In the genomic region with DNA sequence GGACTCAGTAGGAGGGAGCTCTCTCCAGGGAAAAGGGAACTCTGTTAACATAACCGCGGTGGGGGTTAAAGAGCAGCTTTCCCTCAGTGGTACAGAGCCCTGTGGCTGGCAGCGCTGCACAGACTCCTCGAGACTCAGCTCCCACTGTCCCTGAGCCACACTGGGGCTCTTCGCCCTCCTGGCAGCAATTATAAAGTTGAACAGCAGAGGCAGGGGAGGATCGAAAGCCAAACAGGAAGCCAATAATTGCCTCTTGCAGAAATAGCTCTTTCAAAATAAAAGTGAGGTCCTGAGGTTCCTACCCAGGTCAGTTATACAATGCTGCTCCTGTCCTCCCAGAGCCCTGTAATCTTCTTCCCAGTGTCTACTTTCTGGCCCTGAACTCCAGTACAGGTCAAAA, we compare ENCODE assay signal across 13 cellular contexts.
A peak's percentile ranks its signal among the peaks of the same experiment; 100 is the strongest.
DNase-seq lines count a peak whose midpoint lies in the region; ATAC-seq and TF ChIP-seq lines count a peak whose summit lies in the region.
"Had no signal": no experiment of that assay in that cellular context is flagged by ENCODE, and none has a peak within 500 bp of the region (broad histone marks: within the 10 kb centered on the region; RNA-seq: fewer than 3 reads in every experiment).

No MANE protein-coding gene starts in this region.

- no peaks in the 10 kb centered on the region for H4K20me1 ChIP-seq in Loucy (ENCODE audit: insufficient read depth, low read length, poor library complexity, severe bottlenecking)

- peak; percentile 52 for TF ChIP-seq CTCF in Loucy (conservative IDR thresholded peaks at IDR 0.05; ENCODE audit: low read length)

- H3K36me3 ChIP-seq in Loucy (ENCODE audit: insufficient read depth, low read length): no peaks in the 10 kb centered on the region
- H3K36me3 ChIP-seq: pancreas, SJSA1 had no signal

- H3K9ac ChIP-seq in Loucy (ENCODE audit: low read depth, low read length, poor library complexity, severe bottlenecking): no peak overlapping the region

- H3K79me2 ChIP-seq in Loucy (ENCODE audit: insufficient read depth, low read length): no peaks in the 10 kb centered on the region

- no peaks in the 10 kb centered on the region for H3K36me3 Mint-ChIP-seq in activated naive CD4-positive, alpha-beta T cell treated with anti-CD3 and anti-CD28 coated beads, Interleukin-2, amount 10 ng/mL, durations not matched to agents 7 days and 5 days

- H3K4me3 Mint-ChIP-seq in activated naive CD4-positive, alpha-beta T cell treated with anti-CD3 and anti-CD28 coated beads, Interleukin-2, amount 10 ng/mL, durations not matched to agents 7 days and 5 days: no peak overlapping the region
- H3K4me3 Mint-ChIP-seq: activated T-cell treated with anti-CD3 and anti-CD28 coated beads, Interleukin-2, amount 50 U/mL, for 24 hours; B cell; dendritic cell treated with granulocyte-macrophage colony-stimulating factor and Interleukin-4, amounts not matched to agents 40 ng/mL and 50 ng/mL, for 4 days had no signal

- no peaks in the 10 kb centered on the region for H3K9me3 Mint-ChIP-seq in activated naive CD4-positive, alpha-beta T cell treated with anti-CD3 and anti-CD28 coated beads, Interleukin-2, amount 10 ng/mL, durations not matched to agents 7 days and 5 days
- H3K9me3 Mint-ChIP-seq: activated T-cell treated with anti-CD3 and anti-CD28 coated beads, Interleukin-2, amount 50 U/mL, for 24 hours; dendritic cell treated with granulocyte-macrophage colony-stimulating factor and Interleukin-4, amounts not matched to agents 40 ng/mL and 50 ng/mL, for 4 days had no signal

- no peaks in the 10 kb centered on the region for H3K9me2 ChIP-seq in Loucy (replicated peaks; ENCODE audit: low read depth, low read length)

- CTCF ChIA-PET in activated naive CD4-positive, alpha-beta T cell treated with anti-CD3 and anti-CD28 coated beads, Interleukin-2, amount 10 ng/mL, durations not matched to agents 7 days and 5 days (lab: Charles Lee): no interaction called here

- peak overlapping the region; percentile 52 for H3K4me2 ChIP-seq in Loucy (ENCODE audit: low read depth, low read length, poor library complexity, severe bottlenecking)

- ATAC-seq in GM21737 (IDR thresholded peaks at IDR 0.05; ENCODE audit: unreplicated experiment): peak; percentile 51
- ATAC-seq in sciatic nerve: peak; percentile 42
- ATAC-seq: pancreas had no signal

- peaks cover 3% of the 10 kb centered on the region for H3K27me3 Mint-ChIP-seq in activated naive CD4-positive, alpha-beta T cell treated with anti-CD3 and anti-CD28 coated beads, Interleukin-2, amount 10 ng/mL, durations not matched to agents 7 days and 5 days
- H3K27me3 Mint-ChIP-seq: dendritic cell treated with granulocyte-macrophage colony-stimulating factor and Interleukin-4, amounts not matched to agents 40 ng/mL and 50 ng/mL, for 4 days had no signal

- H3K4me1 Mint-ChIP-seq in activated naive CD4-positive, alpha-beta T cell treated with anti-CD3 and anti-CD28 coated beads, Interleukin-2, amount 10 ng/mL, durations not matched to agents 7 days and 5 days: peaks cover 12% of the 10 kb centered on the region
- H3K4me1 Mint-ChIP-seq: B cell had no signal

- H3K4me3 ChIP-seq in Loucy (ENCODE audit: low read length, poor library complexity, severe bottlenecking): peak overlapping the region; percentile 15
- H3K4me3 ChIP-seq: pancreas, SJSA1 had no signal

- peak; percentile 37 for DNase-seq in activated naive CD4-positive, alpha-beta T cell treated with anti-CD3 and anti-CD28 coated beads, Interleukin-2, amount 10 ng/mL, durations not matched to agents 7 days and 5 days
- DNase-seq in activated naive CD4-positive, alpha-beta T cell treated with Interleukin-2 at 50 U/mL for 16 hours: no peak
- DNase-seq in sciatic nerve (ENCODE audit: low spot score) (no peak), AG20443 (ENCODE audit: low spot score) (no peak)
- no peak for DNase-seq in activated effector memory CD4-positive, alpha-beta T cell treated with Interleukin-2 at 50 U/mL for 16 hours
- DNase-seq in activated CD4-positive, alpha-beta T cell treated with anti-CD3 and anti-CD28 coated beads for 48 hours: no peak
- DNase-seq: activated T-cell treated with anti-CD3 and anti-CD28 coated beads, Interleukin-2, amount 50 U/mL, for 24 hours; pancreas had no signal

- H3F3A ChIP-seq in Loucy (ENCODE audit: low read depth): no peaks in the 10 kb centered on the region

- H3K27me3 ChIP-seq in Loucy (ENCODE audit: insufficient read depth, low read length, poor library complexity, severe bottlenecking): no peaks in the 10 kb centered on the region
- H3K27me3 ChIP-seq: pancreas, SJSA1 had no signal

- H3K9me3 ChIP-seq in Loucy (ENCODE audit: insufficient read depth, low read depth, low read length): no peaks in the 10 kb centered on the region
- H3K9me3 ChIP-seq: pancreas, SJSA1 had no signal

- H2AFZ ChIP-seq in Loucy (ENCODE audit: low read length): peak overlapping the region; percentile 4; the same call in 1 of the 2 replicates

- intact Hi-C loops in sciatic nerve (cut with DNase I): no loop called here

- H3K27ac Mint-ChIP-seq in activated naive CD4-positive, alpha-beta T cell treated with anti-CD3 and anti-CD28 coated beads, Interleukin-2, amount 10 ng/mL, durations not matched to agents 7 days and 5 days: no peak overlapping the region
- H3K27ac Mint-ChIP-seq: activated T-cell treated with anti-CD3 and anti-CD28 coated beads, Interleukin-2, amount 50 U/mL, for 24 hours; B cell; dendritic cell treated with granulocyte-macrophage colony-stimulating factor and Interleukin-4, amounts not matched to agents 40 ng/mL and 50 ng/mL, for 4 days had no signal

- H3K4me1 ChIP-seq in Loucy (ENCODE audit: insufficient read depth, low read length, poor library complexity, severe bottlenecking): peaks cover 13% of the 10 kb centered on the region
- H3K4me1 ChIP-seq: pancreas, SJSA1 had no signal
